9 cellular contexts compared by ENCODE assay signal in the genomic region with DNA sequence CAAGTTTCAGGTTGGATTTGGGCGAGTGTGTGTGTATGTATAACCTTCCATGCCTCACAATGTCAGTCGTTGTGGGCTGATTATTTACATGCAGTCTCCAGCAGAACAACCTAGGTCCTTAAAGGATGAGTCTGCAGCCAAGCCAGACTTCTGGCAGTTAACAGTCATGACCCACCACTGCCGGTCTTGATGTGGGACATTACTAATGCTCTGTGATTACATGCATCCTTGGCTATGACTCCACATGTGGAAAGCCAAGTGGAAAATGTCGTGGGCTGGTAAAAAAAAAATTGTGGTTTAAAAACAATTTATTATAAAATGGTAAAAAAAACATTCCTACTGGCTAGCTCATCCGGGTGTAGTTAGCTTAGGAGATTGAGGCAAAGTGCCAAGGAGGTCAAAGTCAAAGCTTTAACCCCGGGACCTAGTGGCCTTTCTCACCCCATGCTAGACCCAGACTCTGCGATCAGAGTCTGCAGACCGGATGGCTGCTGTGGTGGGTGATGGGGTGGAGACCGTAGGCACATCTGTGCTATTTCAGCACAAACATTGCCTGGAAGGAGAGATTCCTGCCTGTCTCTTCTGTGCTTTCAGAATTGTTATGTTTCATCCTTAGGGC. TPM values are rescaled to one million over a fixed set of nuclear protein-coding genes. Genes with fewer than 3 reads are reported as not detected.
A peak's percentile ranks its signal among the peaks of the same experiment; 100 is the strongest.
DNase-seq lines count a peak whose midpoint lies in the region; ATAC-seq and TF ChIP-seq lines count a peak whose summit lies in the region.
"Had no signal": no experiment of that assay in that cellular context is flagged by ENCODE, and none has a peak within 500 bp of the region (broad histone marks: within the 10 kb centered on the region; RNA-seq: fewer than 3 reads in every experiment).

No MANE protein-coding gene starts in this region.

- peaks cover 37% of the 10 kb centered on the region for H3K4me1 ChIP-seq in ACC112 (ENCODE audit: control insufficient read depth, insufficient read depth, low read length, unreplicated experiment)
- H3K4me1 ChIP-seq in colonic mucosa: peaks cover 40% of the 10 kb centered on the region
- no peaks in the 10 kb centered on the region for H3K4me1 ChIP-seq in mesendoderm (ENCODE audit: control insufficient read depth, low read depth, low read length)

- ATAC-seq in memory B cell (ENCODE audit: low read depth): no peak

- no CpG with 5 or more reads among the region's 9 CpGs for WGBS in mesendoderm (ENCODE audit: extremely low coverage, insufficient coverage, low lambda C conversion rate)

- H4K8ac ChIP-seq in mesendoderm (ENCODE audit: low read depth, low read length): no peak overlapping the region

- no peak overlapping the region for H3K4ac ChIP-seq in mesendoderm (ENCODE audit: low read depth, low read length)

- no peak overlapping the region for H3K4me2 ChIP-seq in mesendoderm (ENCODE audit: low read length)

- no peak for TF ChIP-seq CTCF in colonic mucosa (IDR thresholded peaks at IDR 0.05)

- no peak overlapping the region for H2BK15ac ChIP-seq in mesendoderm (replicated peaks; ENCODE audit: low read depth)

- H2BK5ac ChIP-seq in mesendoderm (ENCODE audit: low read length): no peak overlapping the region

- H3K9ac ChIP-seq in colonic mucosa (ENCODE audit: low read depth in 2 of 2, low read length in 2 of 2) (peak overlapping the region in 1 of 2 donors; percentile 71), mesendoderm (ENCODE audit: low read length) (no peak overlapping the region)

- no peak overlapping the region for H2AK5ac ChIP-seq in mesendoderm (ENCODE audit: low read length)

- H3K56ac ChIP-seq in mesendoderm (ENCODE audit: low read length): no peak overlapping the region

- no peak overlapping the region for H3K23ac ChIP-seq in mesendoderm (ENCODE audit: low read length)

- intact Hi-C loops in colonic mucosa (cut with DNase I): no loop called here

- no peaks in the 10 kb centered on the region for H3K79me1 ChIP-seq in mesendoderm (ENCODE audit: low read length)

- DNase-seq in HS-5 (ENCODE audit: low read depth) (peak; percentile 95), colonic mucosa (peak; percentile 79), memory B cell (ENCODE audit: low spot score in 2 of 2) (no peak), NCI-H524 (lab: John Stamatoyannopoulos, UW) (no peak), NCI-H345 treated with DMSO at 0.1 percent for 48 hours (lab: John Stamatoyannopoulos, UW; ENCODE audit: unreplicated experiment) (no peak), mesendoderm (no peak), NCI-H1092 (lab: John Stamatoyannopoulos, UW) (no peak)

- no peaks in the 10 kb centered on the region for H3K79me2 ChIP-seq in ACC112 (ENCODE audit: control insufficient read depth, insufficient read depth, low read length, unreplicated experiment)
- no peaks in the 10 kb centered on the region for H3K79me2 ChIP-seq in mesendoderm (ENCODE audit: control insufficient read depth, insufficient read depth, low read length)

- H3K36me3 ChIP-seq in ACC112 (ENCODE audit: insufficient read depth, low read length) (no peaks in the 10 kb centered on the region), colonic mucosa (no peaks in the 10 kb centered on the region), mesendoderm (ENCODE audit: control insufficient read depth, insufficient read depth, low read length) (no peaks in the 10 kb centered on the region)

- H3K4me3 ChIP-seq in ACC112 (ENCODE audit: low read depth, low read length): no peak overlapping the region
- H3K4me3 ChIP-seq in colonic mucosa: no peak overlapping the region
- no peak overlapping the region for H3K4me3 ChIP-seq in mesendoderm (ENCODE audit: low read length)

- H3K18ac ChIP-seq in mesendoderm (ENCODE audit: low read length): no peak overlapping the region

- no peak overlapping the region for H3K4me3 Mint-ChIP-seq in memory B cell
- H3K4me3 Mint-ChIP-seq: brain had no signal

- no peak overlapping the region for H4K5ac ChIP-seq in mesendoderm (ENCODE audit: low read length)

- H3K27ac ChIP-seq in ACC112 (ENCODE audit: low read depth, low read length) (peak overlapping the region; percentile 83), colonic mucosa (peak overlapping the region; percentile 96), mesendoderm (ENCODE audit: low read depth, low read length) (no peak overlapping the region)

- H3K27me3 ChIP-seq in ACC112 (ENCODE audit: insufficient read depth, low read length) (no peaks in the 10 kb centered on the region), colonic mucosa (no peaks in the 10 kb centered on the region), mesendoderm (ENCODE audit: insufficient read depth, low read length, poor library complexity) (no peaks in the 10 kb centered on the region)

- peaks cover 15% of the 10 kb centered on the region for H3K4me1 Mint-ChIP-seq in memory B cell

- H3K36me3 Mint-ChIP-seq in memory B cell: peaks cover 6% of the 10 kb centered on the region

- H3K27me3 Mint-ChIP-seq in memory B cell: peaks cover 2% of the 10 kb centered on the region
- H3K27me3 Mint-ChIP-seq: brain had no signal

- no peak overlapping the region for H2BK120ac ChIP-seq in mesendoderm (ENCODE audit: low read depth, low read length)

- no peaks in the 10 kb centered on the region for H3K9me3 Mint-ChIP-seq in memory B cell

- H3K27ac Mint-ChIP-seq in memory B cell: peak overlapping the region; percentile 79

- H3K9me3 ChIP-seq in colonic mucosa: no peaks in the 10 kb centered on the region

- no peak overlapping the region for H2AFZ ChIP-seq in ACC112 (ENCODE audit: low read length, unreplicated experiment)

RNA-seq across cellular contexts. Expression of a gene that starts 6.8 kb away (rescaled TPM):
- total RNA-seq in colonic mucosa: 10 to 100 TPM; 30.6 to 79.5 TPM
- 0.08 TPM for polyA plus RNA-seq in mesendoderm (2013, experiment 1 of 2)
- 0.34 TPM for polyA plus RNA-seq in mesendoderm (2013, experiment 2 of 2)

RNA-seq across cellular contexts. Expression of a gene that starts 53.0 kb away (rescaled TPM):
- 10 to 100 TPM; 22.6 to 55.8 TPM for total RNA-seq in colonic mucosa
- polyA plus RNA-seq in mesendoderm (2013, experiment 1 of 2): 10.3 TPM
- polyA plus RNA-seq in mesendoderm (2013, experiment 2 of 2): 11.1 TPM

Comparison
In these comparisons a context has a peak if more than half of its experiments do, and no peak if none do; other contexts are left out.
1. DNase-seq: peak in HS-5 (single experiment) and colonic mucosa (single experiment); none in memory B cell (0 of 2), NCI-H524 (0 of 2), NCI-H345 treated with DMSO at 0.1 percent for 48 hours (single experiment), mesendoderm (single experiment) and NCI-H1092 (single experiment).